8 cellular contexts compared by ENCODE assay signal in the genomic region with DNA sequence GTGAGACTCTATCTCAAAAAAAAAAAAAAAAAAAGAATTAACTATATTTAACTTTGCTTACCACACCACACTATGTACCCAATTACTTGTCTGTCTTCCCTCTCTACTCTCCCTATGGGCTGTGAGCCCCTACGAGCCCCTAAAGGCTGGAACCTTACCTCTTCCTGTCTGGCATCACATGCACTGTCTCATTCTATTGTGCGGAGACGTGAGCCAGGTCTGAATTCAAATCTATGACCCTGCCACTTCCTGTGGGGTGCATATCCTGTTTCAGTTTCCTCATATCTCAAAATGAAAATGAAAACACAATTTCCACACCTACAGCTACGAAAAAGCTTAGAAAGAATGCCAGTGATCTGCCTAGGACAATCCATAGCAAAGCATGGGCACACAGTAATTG. TPM values are rescaled to one million over a fixed set of nuclear protein-coding genes. Genes with fewer than 3 reads are reported as not detected.
DNase-seq lines count a peak whose midpoint lies in the region; ATAC-seq and TF ChIP-seq lines count a peak whose summit lies in the region.

No MANE protein-coding gene starts in this region.

- peak; percentile 74 for ATAC-seq in GM19467 (IDR thresholded peaks at IDR 0.05; ENCODE audit: unreplicated experiment)
- peak; percentile 82 for ATAC-seq in HG03571 (IDR thresholded peaks at IDR 0.05; ENCODE audit: unreplicated experiment)
- ATAC-seq in left lobe of liver, result peak; percentile 56
- ATAC-seq in upper lobe of left lung (ENCODE audit: low FRiP score in 2 of 2), result peak; percentile 67 to 80

- TF ChIP-seq CTCF in upper lobe of left lung (IDR thresholded peaks at IDR 0.05), result no peak

- H3K27ac ChIP-seq in ACC112 (ENCODE audit: low read depth, low read length), result no peak overlapping the region
- H3K27ac ChIP-seq in upper lobe of left lung, result peak overlapping the region; percentile 31 to 54 (median 51)

- H3K4me3 ChIP-seq in ACC112 (ENCODE audit: low read depth, low read length) (no peak overlapping the region), upper lobe of left lung (peak overlapping the region in 2 of 4 donors; percentile 9)

- H3K79me2 ChIP-seq in ACC112 (ENCODE audit: control insufficient read depth, insufficient read depth, low read length, unreplicated experiment), result no peaks in the 10 kb centered on the region

- 19 to 35% methylated on average over 4 of the region's 4 CpGs for WGBS in upper lobe of left lung, 2 donors

- H3K27me3 ChIP-seq in ACC112 (ENCODE audit: insufficient read depth, low read length), result no peaks in the 10 kb centered on the region
- no peaks in the 10 kb centered on the region for H3K27me3 ChIP-seq in upper lobe of left lung

- DNase-seq in activated T-cell treated with anti-CD3 and anti-CD28 coated beads for 1 hour (ENCODE audit: low read depth), result peak; percentile 33
- DNase-seq in left lobe of liver (ENCODE audit: low spot score), result no peak
- peak in 1 of 2 donors; percentile 34 for DNase-seq in upper lobe of left lung
- no peak for DNase-seq in NCI-H446 treated with DMSO at 0.1 percent for 48 hours (lab: John Stamatoyannopoulos, UW)
- no peak for DNase-seq in DMS79 treated with DMSO at 0.1 percent for 48 hours (lab: John Stamatoyannopoulos, UW)

- H3K36me3 ChIP-seq in ACC112 (ENCODE audit: insufficient read depth, low read length) (no peaks in the 10 kb centered on the region), upper lobe of left lung (no peaks in the 10 kb centered on the region)

- no peaks in the 10 kb centered on the region for H3K4me1 ChIP-seq in ACC112 (ENCODE audit: control insufficient read depth, insufficient read depth, low read length, unreplicated experiment)
- no peaks in the 10 kb centered on the region for H3K4me1 ChIP-seq in upper lobe of left lung

- H3K9me3 ChIP-seq in upper lobe of left lung, result no peaks in the 10 kb centered on the region

- no peak for TF ChIP-seq EP300 in upper lobe of left lung (IDR thresholded peaks at IDR 0.05)

- peak in 1 of 4 donors; percentile 19 for TF ChIP-seq POLR2A in upper lobe of left lung (IDR thresholded peaks at IDR 0.05)

- H2AFZ ChIP-seq in ACC112 (ENCODE audit: low read length, unreplicated experiment), result peak overlapping the region; percentile 36

RNA-seq across cellular contexts. Expression of a gene that starts 42.9 kb away (rescaled TPM):
- total RNA-seq in left lobe of liver (0.08 TPM), upper lobe of left lung (10 to 100 TPM in 2 of 6 donors, 1 to 10 TPM in 4; 3.4 to 13.8 (median 7.2) TPM)
